16 cellular contexts compared by ENCODE assay signal in the genomic region with DNA sequence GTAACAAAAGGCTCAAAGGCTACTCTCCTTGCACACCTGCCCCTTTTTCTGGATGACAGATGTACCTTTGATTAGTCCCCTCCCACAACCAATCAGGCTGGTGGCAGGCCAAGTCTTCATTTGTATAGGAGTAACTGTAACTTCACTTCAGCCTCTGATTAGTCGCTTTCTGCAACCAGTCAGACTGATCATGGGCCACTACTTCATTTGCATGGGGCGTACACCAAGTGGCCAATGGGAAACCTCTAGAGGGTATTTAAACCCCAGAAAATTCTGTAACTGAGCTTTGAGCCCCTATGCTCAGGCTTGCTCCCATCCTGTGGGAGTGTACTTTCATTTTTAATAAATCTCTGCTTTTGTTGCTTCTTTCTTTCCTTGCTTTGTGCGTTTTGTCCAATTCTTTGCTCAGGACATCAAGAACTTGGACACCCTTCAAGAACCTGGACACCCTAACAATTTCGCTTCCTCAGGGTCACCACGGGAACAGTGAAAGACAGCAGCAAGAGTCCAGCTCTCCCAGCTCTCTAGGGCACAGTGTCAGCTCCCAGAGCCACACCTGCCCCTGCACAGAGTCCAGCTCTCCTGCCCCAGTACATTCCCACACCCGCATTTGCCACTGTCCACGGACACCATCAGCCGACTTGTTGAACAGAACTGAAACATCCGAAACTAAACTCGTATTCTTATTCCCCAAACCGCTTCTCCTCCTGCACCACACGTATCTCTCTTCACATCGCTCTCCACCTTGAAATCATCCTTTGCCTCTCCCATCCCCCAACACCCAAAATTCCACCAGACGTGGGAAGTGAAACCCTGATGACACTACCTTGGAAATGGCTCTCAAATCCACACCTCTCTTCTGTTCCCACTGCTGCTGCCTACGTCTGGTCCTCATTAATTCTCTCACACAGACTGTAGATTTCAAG. TPM values are rescaled to one million over a fixed set of nuclear protein-coding genes. Genes with fewer than 3 reads are reported as not detected.
"Had no signal": no experiment of that assay in that cellular context is flagged by ENCODE, and none has a peak within 500 bp of the region (broad histone marks: within the 10 kb centered on the region; RNA-seq: fewer than 3 reads in every experiment).

No MANE protein-coding gene starts in this region.

- H3K27me3 ChIP-seq: ascending aorta, neutrophil, right atrium auricular region, uterus had no signal

- ATAC-seq: activated naive CD8-positive, alpha-beta T cell treated with anti-CD3 and anti-CD28 coated beads, Interleukin-2, amount 50 U/mL, for 24 hours; esophagus mucosa; left cardiac atrium; lower lobe of right lung; stimulated activated memory B cell treated with anti-CD40 and anti-IgM and Interleukin-4, amounts not matched to agents 10 μg/mL and 1 μg/mL and 100 μg/mL, for 72 hours; WTC11 had no signal

- DNase-seq: activated CD4-positive, alpha-beta T cell treated with anti-CD3 and anti-CD28 coated beads, Interleukin-2, amount 10 ng/mL, durations not matched to agents 24 days and 14 days; activated naive CD4-positive, alpha-beta T cell treated with Interleukin-2 at 50 U/mL for 16 hours; activated naive CD8-positive, alpha-beta T cell treated with anti-CD3 and anti-CD28 coated beads, Interleukin-2, amount 50 U/mL, for 24 hours; left cardiac atrium; lower lobe of right lung; naive B cell; spleen; stimulated activated CD4-positive, alpha-beta T cell treated with anti-CD3 and anti-CD28 coated beads, Interleukin-1b, Interleukin-23, amount 100 ng/mL, for 48 hours; tibial artery; uterus had no signal

- H3K4me1 ChIP-seq: ascending aorta, lower lobe of right lung, spleen, tibial artery, uterus had no signal

- H3K27ac ChIP-seq: ascending aorta, lower lobe of right lung, neutrophil, right atrium auricular region, spleen, tibial artery, uterus had no signal

- H3K9me3 ChIP-seq: ascending aorta, lower lobe of right lung, neutrophil, right atrium auricular region, spleen, tibial artery, uterus had no signal

- H3K4me3 ChIP-seq: ascending aorta, lower lobe of right lung, right atrium auricular region, spleen, tibial artery, uterus had no signal

- H3K36me3 ChIP-seq: ascending aorta, lower lobe of right lung, neutrophil, right atrium auricular region, spleen, tibial artery, uterus had no signal

RNA-seq across cellular contexts. Expression of a gene that starts 53.4 kb away (rescaled TPM):
- total RNA-seq: activated CD4-positive, alpha-beta T cell treated with anti-CD3 and anti-CD28 coated beads, Interleukin-2, amount 10 ng/mL, durations not matched to agents 24 days and 14 days; ascending aorta; esophagus mucosa; left cardiac atrium; lower lobe of right lung; right atrium auricular region; spleen; uterus; WTC11 had no signal
